1 cellular context compared by ENCODE assay signal in the genomic region with DNA sequence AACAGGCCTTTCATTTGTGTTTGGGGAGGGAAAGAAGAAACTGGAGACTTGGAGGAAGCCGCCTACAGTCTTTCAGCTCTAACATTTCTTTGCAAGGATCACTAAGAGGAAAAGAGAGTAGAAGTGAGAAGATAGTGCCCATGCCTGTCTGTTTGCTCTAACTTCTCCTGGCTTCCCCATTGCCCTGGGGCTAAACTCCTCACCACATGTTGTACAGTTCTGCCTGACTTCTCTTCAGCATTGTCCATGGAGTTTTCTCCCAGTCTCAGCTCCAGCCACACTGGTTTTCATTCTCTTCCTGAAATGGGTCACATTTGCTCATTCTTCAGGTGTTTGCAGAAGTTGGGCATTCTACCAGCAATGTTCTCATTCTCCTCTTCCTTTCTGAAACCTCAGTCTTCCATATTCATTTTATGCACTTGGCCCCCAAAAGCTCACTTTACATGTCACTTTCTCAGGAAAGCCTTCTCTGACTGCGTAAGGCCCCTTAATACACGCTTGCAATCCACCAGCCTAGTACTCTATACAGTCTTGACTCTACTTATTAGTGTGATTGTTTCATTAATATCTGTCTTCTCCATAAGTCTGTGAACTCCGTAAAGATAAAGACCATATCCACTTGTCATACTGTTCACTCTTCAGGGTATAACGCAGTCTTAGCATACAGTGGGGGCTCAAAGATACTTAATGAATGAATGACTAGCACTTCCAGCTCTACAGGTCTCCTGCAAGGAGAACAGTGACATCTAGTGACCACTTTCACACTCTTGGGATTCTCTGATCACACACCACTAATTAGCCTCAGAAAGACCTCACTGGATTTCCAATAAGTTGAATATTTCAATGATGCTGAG.
TF ChIP-seq lines count a peak whose summit lies in the region.

No MANE protein-coding gene starts in this region.

TF ChIP-seq in HCT116, 20 proteins besides CTCF, POLR2A, EP300 and RAD21 (continued from another document):
- no peak for TF ChIP-seq EGR1 (IDR thresholded peaks at IDR 0.05; ENCODE audit: low read depth)
- TF ChIP-seq, protein P1, sequence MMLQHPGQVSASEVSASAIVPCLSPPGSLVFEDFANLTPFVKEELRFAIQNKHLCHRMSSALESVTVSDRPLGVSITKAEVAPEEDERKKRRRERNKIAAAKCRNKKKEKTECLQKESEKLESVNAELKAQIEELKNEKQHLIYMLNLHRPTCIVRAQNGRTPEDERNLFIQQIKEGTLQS (IDR thresholded peaks at IDR 0.05), result no peak
- TF ChIP-seq POLR2AphosphoS5 (IDR thresholded peaks at IDR 0.05; ENCODE audit: low read depth, low read length), result no peak
- TF ChIP-seq JUND (IDR thresholded peaks at IDR 0.05), result no peak
- TF ChIP-seq SIN3A (IDR thresholded peaks at IDR 0.05; ENCODE audit: low read depth), result no peak
- TF ChIP-seq SP1 (IDR thresholded peaks at IDR 0.05; ENCODE audit: low read depth), result no peak
- no peak for TF ChIP-seq FOSL1 (IDR thresholded peaks at IDR 0.05; ENCODE audit: low read depth)
- no peak for TF ChIP-seq SRF (IDR thresholded peaks at IDR 0.05; ENCODE audit: low read depth)
- no peak for TF ChIP-seq CBX3 (IDR thresholded peaks at IDR 0.05; ENCODE audit: low read depth)
- no peak for TF ChIP-seq ZNF274 (IDR thresholded peaks at IDR 0.05; ENCODE audit: low read depth, low read length)
